Comparison of ENCODE assay signal across 12 cellular contexts in the genomic region with DNA sequence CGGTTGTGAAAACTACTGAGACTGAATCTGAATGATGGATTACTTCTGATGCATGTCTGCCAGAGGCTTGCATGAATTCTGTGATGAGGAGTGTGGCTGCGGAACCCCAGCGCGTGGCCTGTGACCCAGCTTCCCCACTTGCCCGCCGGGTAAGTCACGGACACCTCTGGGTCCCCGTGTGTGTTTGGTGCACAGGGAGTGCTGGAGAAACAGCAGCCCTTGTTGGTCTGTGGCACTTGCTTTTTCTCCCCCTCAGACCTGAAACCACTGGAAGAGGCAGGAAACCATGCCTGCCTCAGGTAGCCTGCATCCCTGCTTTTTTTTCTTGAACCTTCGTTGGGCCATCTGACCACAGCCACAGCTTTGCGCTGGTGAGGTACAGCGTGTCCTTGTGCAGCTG. TPM values are rescaled to one million over a fixed set of nuclear protein-coding genes. Genes with fewer than 3 reads are reported as not detected.
DNase-seq lines count a peak whose midpoint lies in the region; ATAC-seq, FAIRE-seq and TF ChIP-seq lines count a peak whose summit lies in the region.
"Had no signal": no experiment of that assay in that cellular context is flagged by ENCODE, and none has a peak within 500 bp of the region (broad histone marks: within the 10 kb centered on the region; RNA-seq: fewer than 3 reads in every experiment).

No MANE protein-coding gene starts in this region.

- no peaks in the 10 kb centered on the region for H3K27me3 ChIP-seq in adrenal gland
- H3K27me3 ChIP-seq in BE2C = no peaks in the 10 kb centered on the region
- H3K27me3 ChIP-seq: upper lobe of left lung had no signal

- peaks cover 47% of the 10 kb centered on the region for H3K36me3 Mint-ChIP-seq in activated CD4-positive, alpha-beta memory T cell treated with anti-CD3 and anti-CD28 coated beads, Interleukin-2, amount 10 ng/mL, durations not matched to agents 7 days and 5 days (ENCODE audit: low read depth)
- H3K36me3 Mint-ChIP-seq in activated CD4-positive, alpha-beta memory T cell treated with anti-CD3 and anti-CD28 coated beads for 36 hours = peaks cover 6% of the 10 kb centered on the region

- CTCF ChIA-PET in activated CD4-positive, alpha-beta memory T cell treated with anti-CD3 and anti-CD28 coated beads, Interleukin-2, amount 10 ng/mL, durations not matched to agents 7 days and 5 days (lab: Charles Lee) = interaction anchor here (1.7 kb wide), 1 partner anchor 52 kb away, joined by 4 read pairs; a partner anchor contains a TSS
- CTCF ChIA-PET in activated CD4-positive, alpha-beta memory T cell treated with anti-CD3 and anti-CD28 coated beads for 36 hours (lab: Charles Lee) = interaction anchor here (0.9 to 4.1 kb wide), 3 partner anchors 17 to 52 kb away, joined by 3 to 12 read pairs (median 3); a partner anchor contains a TSS

- TF ChIP-seq CTCF in adrenal gland (IDR thresholded peaks at IDR 0.05) (no peak), kidney (IDR thresholded peaks at IDR 0.05; ENCODE audit: borderline replicate concordance, extremely low read depth, insufficient read depth) (no peak), BE2C (IDR thresholded peaks at IDR 0.05; ENCODE audit: low read depth, low read length) (no peak)

- FAIRE-seq in kidney (lab: Jason Lieb, UNC) = no peak

- DNase-seq in activated CD4-positive, alpha-beta memory T cell treated with anti-CD3 and anti-CD28 coated beads, Interleukin-2, amount 10 ng/mL, durations not matched to agents 7 days and 5 days = no peak
- DNase-seq in activated CD4-positive, alpha-beta memory T cell treated with anti-CD3 and anti-CD28 coated beads for 36 hours = no peak
- DNase-seq in adrenal gland (peak in 1 of 7 donors; percentile 52), kidney (no peak), BE2C (no peak)
- no peak for DNase-seq in stimulated activated naive CD8-positive, alpha-beta T cell treated with anti-CD3 and anti-CD28 coated beads, Interleukin-15, amount 100 ng/mL, for 72 hours
- DNase-seq: activated CD4-positive, alpha-beta T cell treated with anti-CD3 and anti-CD28 coated beads, Interleukin-2, amount 50 U/mL, for 48 hours; SHP77; upper lobe of left lung had no signal

- H3K4me3 Mint-ChIP-seq in activated CD4-positive, alpha-beta memory T cell treated with anti-CD3 and anti-CD28 coated beads, Interleukin-2, amount 10 ng/mL, durations not matched to agents 7 days and 5 days = no peak overlapping the region
- H3K4me3 Mint-ChIP-seq in activated CD4-positive, alpha-beta memory T cell treated with anti-CD3 and anti-CD28 coated beads for 36 hours = no peak overlapping the region
- H3K4me3 Mint-ChIP-seq in stimulated activated naive CD8-positive, alpha-beta T cell treated with anti-CD3 and anti-CD28 coated beads, Interleukin-15, amount 100 ng/mL, for 72 hours = peak overlapping the region in 1 of 2 donors; percentile 8
- H3K4me3 Mint-ChIP-seq: central memory CD8-positive, alpha-beta T cell had no signal

- peak overlapping the region; percentile 56 to 88 (median 77) for H3K27ac ChIP-seq in adrenal gland
- H3K27ac ChIP-seq in kidney (ENCODE audit: low read depth in 2 of 2, low read length in 2 of 2) = peak overlapping the region; percentile 14 to 40

- no peak for TF ChIP-seq POLR2A in adrenal gland (IDR thresholded peaks at IDR 0.05)

- 63 to 72% (median 68%) methylated on average over 6 to 11 of the region's 11 CpGs for WGBS in adrenal gland, 4 donors

- H3K4me1 ChIP-seq in adrenal gland (replicated peaks in 1 of 2) = peaks cover 35 to 56% of the 10 kb centered on the region in 2 donors
- H3K4me1 ChIP-seq in kidney (ENCODE audit: control insufficient read depth in 1 of 2, insufficient read depth in 1 of 2, low read depth in 1 of 2, low read length in 2 of 2) = peaks cover 19 to 38% of the 10 kb centered on the region in 2 donors
- H3K4me1 ChIP-seq in BE2C = peaks cover 4% of the 10 kb centered on the region; the same call in 1 of the 2 replicates

- intact Hi-C loops in activated CD4-positive, alpha-beta memory T cell treated with anti-CD3 and anti-CD28 coated beads for 36 hours (cut with micrococcal nuclease) = no loop called here
- intact Hi-C loops in adrenal gland (cut with DNase I) = no loop called here
- intact Hi-C loops in kidney (cut with DNase I) = no loop called here

- H3K9me3 Mint-ChIP-seq in activated CD4-positive, alpha-beta memory T cell treated with anti-CD3 and anti-CD28 coated beads, Interleukin-2, amount 10 ng/mL, durations not matched to agents 7 days and 5 days = no peaks in the 10 kb centered on the region
- H3K9me3 Mint-ChIP-seq in activated CD4-positive, alpha-beta memory T cell treated with anti-CD3 and anti-CD28 coated beads for 36 hours = no peaks in the 10 kb centered on the region
- H3K9me3 Mint-ChIP-seq in stimulated activated naive CD8-positive, alpha-beta T cell treated with anti-CD3 and anti-CD28 coated beads, Interleukin-15, amount 100 ng/mL, for 72 hours = no peaks in the 10 kb centered on the region
- H3K9me3 Mint-ChIP-seq: central memory CD8-positive, alpha-beta T cell had no signal

- H3K4me3 ChIP-seq in adrenal gland (no peak overlapping the region), kidney (ENCODE audit: low read length in 2 of 2) (no peak overlapping the region), BE2C (ENCODE audit: low read depth, low read length) (no peak overlapping the region)
- H3K4me3 ChIP-seq: upper lobe of left lung had no signal

- no peaks in the 10 kb centered on the region for H3K27me3 Mint-ChIP-seq in activated CD4-positive, alpha-beta memory T cell treated with anti-CD3 and anti-CD28 coated beads, Interleukin-2, amount 10 ng/mL, durations not matched to agents 7 days and 5 days
- no peaks in the 10 kb centered on the region for H3K27me3 Mint-ChIP-seq in activated CD4-positive, alpha-beta memory T cell treated with anti-CD3 and anti-CD28 coated beads for 36 hours
- no peaks in the 10 kb centered on the region for H3K27me3 Mint-ChIP-seq in stimulated activated naive CD8-positive, alpha-beta T cell treated with anti-CD3 and anti-CD28 coated beads, Interleukin-15, amount 100 ng/mL, for 72 hours
- H3K27me3 Mint-ChIP-seq: central memory CD8-positive, alpha-beta T cell had no signal

- no peak overlapping the region for H3K9ac ChIP-seq in kidney (ENCODE audit: low read length in 2 of 2)

- H3K27ac Mint-ChIP-seq in activated CD4-positive, alpha-beta memory T cell treated with anti-CD3 and anti-CD28 coated beads, Interleukin-2, amount 10 ng/mL, durations not matched to agents 7 days and 5 days = peak overlapping the region; percentile 75
- no peak overlapping the region for H3K27ac Mint-ChIP-seq in activated CD4-positive, alpha-beta memory T cell treated with anti-CD3 and anti-CD28 coated beads for 36 hours
- H3K27ac Mint-ChIP-seq in stimulated activated naive CD8-positive, alpha-beta T cell treated with anti-CD3 and anti-CD28 coated beads, Interleukin-15, amount 100 ng/mL, for 72 hours = peak overlapping the region; percentile 74 to 88

- no peak for ATAC-seq in stimulated activated naive CD8-positive, alpha-beta T cell treated with anti-CD3 and anti-CD28 coated beads, Interleukin-15, amount 100 ng/mL, for 72 hours
- ATAC-seq in HG03280 (IDR thresholded peaks at IDR 0.05; ENCODE audit: unreplicated experiment) = no peak
- no peak for ATAC-seq in GM21381 (IDR thresholded peaks at IDR 0.05; ENCODE audit: unreplicated experiment)

- H3K9me3 ChIP-seq in adrenal gland (replicated peaks in 1 of 3) (no peaks in the 10 kb centered on the region), kidney (ENCODE audit: control insufficient read depth in 1 of 2, low read length in 2 of 2) (no peaks in the 10 kb centered on the region), BE2C (no peaks in the 10 kb centered on the region)
- H3K9me3 ChIP-seq: upper lobe of left lung had no signal

- H3K36me3 ChIP-seq in adrenal gland (replicated peaks in 1 of 2) (peaks cover 0 to 27% of the 10 kb centered on the region in 2 donors), kidney (ENCODE audit: control insufficient read depth in 1 of 2, insufficient read depth in 2 of 2, low read length in 2 of 2) (peaks cover 4 to 9% of the 10 kb centered on the region in 2 donors), BE2C (peaks cover 17% of the 10 kb centered on the region)

- H3K4me1 Mint-ChIP-seq in activated CD4-positive, alpha-beta memory T cell treated with anti-CD3 and anti-CD28 coated beads, Interleukin-2, amount 10 ng/mL, durations not matched to agents 7 days and 5 days = peaks cover 67% of the 10 kb centered on the region
- H3K4me1 Mint-ChIP-seq in activated CD4-positive, alpha-beta memory T cell treated with anti-CD3 and anti-CD28 coated beads for 36 hours (ENCODE audit: low read depth) = peaks cover 47% of the 10 kb centered on the region
- peaks cover 50% of the 10 kb centered on the region for H3K4me1 Mint-ChIP-seq in stimulated activated naive CD8-positive, alpha-beta T cell treated with anti-CD3 and anti-CD28 coated beads, Interleukin-15, amount 100 ng/mL, for 72 hours

- POLR2A ChIA-PET in activated CD4-positive, alpha-beta memory T cell treated with anti-CD3 and anti-CD28 coated beads, Interleukin-2, amount 10 ng/mL, durations not matched to agents 7 days and 5 days (lab: Charles Lee) = interaction anchor here (1.1 to 2.7 kb wide), 3 partner anchors 16 to 77 kb away, joined by 5 to 7 read pairs (median 5); a partner anchor contains a TSS
- POLR2A ChIA-PET in activated CD4-positive, alpha-beta memory T cell treated with anti-CD3 and anti-CD28 coated beads for 36 hours (lab: Charles Lee) = interaction anchor here (0.6 to 0.8 kb wide), 2 partner anchors 33 to 82 kb away, joined by 3 to 4 read pairs; a partner anchor contains a TSS

RNA-seq across cellular contexts. Expression of a gene that starts 51.9 kb away (rescaled TPM):
- 10 to 100 TPM; 26.6 to 27.3 TPM for total RNA-seq in activated CD4-positive, alpha-beta memory T cell treated with anti-CD3 and anti-CD28 coated beads, Interleukin-2, amount 10 ng/mL, durations not matched to agents 7 days and 5 days
- 10 to 100 TPM; 10.8 to 11.5 TPM for total RNA-seq in activated CD4-positive, alpha-beta memory T cell treated with anti-CD3 and anti-CD28 coated beads for 36 hours
- total RNA-seq in adrenal gland (10 to 100 TPM; 28.9 to 60.8 (median 33.2) TPM), kidney (30.5 TPM)
- polyA plus RNA-seq in adrenal gland (10 to 100 TPM; 13.3 to 26.6 (median 14.9) TPM), kidney (ENCODE audit: insufficient read depth, low read depth, low replicate concordance) (14.2 TPM)
- polyA plus RNA-seq in BE2C (2012; ENCODE audit: insufficient read depth, insufficient read length, low read depth) = 20.8 TPM
